Comparison of ENCODE assay signal across 10 cellular contexts in the genomic region with DNA sequence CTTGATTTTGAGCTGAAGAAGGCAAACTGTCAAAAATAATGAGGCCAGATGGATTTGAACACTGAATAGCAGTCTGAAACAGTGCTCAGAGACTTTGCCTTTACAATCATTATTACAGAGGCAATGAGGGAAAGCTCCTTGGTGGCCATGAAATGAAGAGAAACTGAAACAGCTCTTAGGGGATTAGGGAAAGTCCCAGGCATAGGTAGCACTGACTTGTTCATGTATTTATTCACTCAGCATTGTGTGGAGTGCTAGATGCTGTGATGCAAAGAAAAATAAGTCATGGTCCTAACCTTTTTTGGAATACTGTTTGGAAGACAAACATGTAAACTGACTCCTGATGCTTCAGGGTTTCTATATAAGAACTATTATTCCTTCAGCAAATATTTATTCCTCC.
DNase-seq lines count a peak whose midpoint lies in the region; ATAC-seq and TF ChIP-seq lines count a peak whose summit lies in the region.
"Had no signal": no experiment of that assay in that cellular context is flagged by ENCODE, and none has a peak within 500 bp of the region (broad histone marks: within the 10 kb centered on the region; RNA-seq: fewer than 3 reads in every experiment).

No MANE protein-coding gene starts in this region.

- no peak overlapping the region for H4K8ac ChIP-seq in H9 (replicated peaks; ENCODE audit: insufficient read length, low read depth, low read length)

- H3K9me2 ChIP-seq in MM.1S (replicated peaks; ENCODE audit: insufficient read depth, low read length) = no peaks in the 10 kb centered on the region

- peaks cover 5% of the 10 kb centered on the region for H3K9me3 Mint-ChIP-seq in activated naive CD4-positive, alpha-beta T cell treated with anti-CD3 and anti-CD28 coated beads for 36 hours
- peaks cover 8 to 10% of the 10 kb centered on the region in 2 experiments for H3K9me3 Mint-ChIP-seq in H9

- H4K91ac ChIP-seq in H9 (ENCODE audit: insufficient read length, low read depth, low read length) = no peak overlapping the region

- H3K23ac ChIP-seq in H9 (ENCODE audit: insufficient read length, low read depth, low read length) = no peak overlapping the region

- no peaks in the 10 kb centered on the region for H3F3A ChIP-seq in MM.1S (ENCODE audit: insufficient read depth, low read length)

- DNase-seq in activated naive CD4-positive, alpha-beta T cell treated with anti-CD3 and anti-CD28 coated beads for 36 hours = peak; percentile 23
- no peak for DNase-seq in activated naive CD4-positive, alpha-beta T cell treated with Interleukin-2 at 50 U/mL for 16 hours
- DNase-seq in MM.1S = peak; percentile 67
- DNase-seq in stimulated activated naive CD8-positive, alpha-beta T cell treated with anti-CD3 and anti-CD28 coated beads, Interleukin-15, Interleukin-2, amounts not matched to agents 100 U/mL and 50 U/mL, for 24 hours = no peak
- no peak for DNase-seq in pons (ENCODE audit: low spot score)
- no peak for DNase-seq in H9
- no peak for DNase-seq in medulla oblongata (ENCODE audit: extremely low spot score)
- DNase-seq: amniotic stem cell, NCI-H1105 treated with DMSO at 0.1 percent for 48 hours had no signal

- H3K27me3 ChIP-seq in MM.1S (replicated peaks; ENCODE audit: insufficient read depth, low read length) (no peaks in the 10 kb centered on the region), H9 (ENCODE audit: insufficient read depth, low read length) (no peaks in the 10 kb centered on the region)

- H3K4me2 ChIP-seq in MM.1S (ENCODE audit: low read depth, low read length) (peak overlapping the region; percentile 79), H9 (ENCODE audit: insufficient read depth, insufficient read length, low read length) (no peak overlapping the region)

- no peak overlapping the region for H3K4ac ChIP-seq in H9 (ENCODE audit: low read depth, low read length)

- H3K27ac Mint-ChIP-seq in activated naive CD4-positive, alpha-beta T cell treated with anti-CD3 and anti-CD28 coated beads for 36 hours = no peak overlapping the region
- H3K27ac Mint-ChIP-seq in H9 = no peak overlapping the region

- H3K4me1 Mint-ChIP-seq in activated naive CD4-positive, alpha-beta T cell treated with anti-CD3 and anti-CD28 coated beads for 36 hours (ENCODE audit: low read depth) = peaks cover 14% of the 10 kb centered on the region
- no peaks in the 10 kb centered on the region for H3K4me1 Mint-ChIP-seq in H9

- no peak overlapping the region for H2BK5ac ChIP-seq in H9 (ENCODE audit: insufficient read length, low read length)

- H2BK15ac ChIP-seq in H9 (ENCODE audit: low read depth, low read length) = no peak overlapping the region

- H2AK5ac ChIP-seq in H9 (ENCODE audit: insufficient read length, low read length) = no peak overlapping the region

- no peak overlapping the region for H3K9ac ChIP-seq in MM.1S (ENCODE audit: low read length)
- H3K9ac ChIP-seq in H9 (ENCODE audit: extremely low read depth, insufficient read length, low read length) = no peak overlapping the region

- no peak overlapping the region for H3K4me3 Mint-ChIP-seq in activated naive CD4-positive, alpha-beta T cell treated with anti-CD3 and anti-CD28 coated beads for 36 hours
- no peak overlapping the region for H3K4me3 Mint-ChIP-seq in H9

- H2BK120ac ChIP-seq in H9 (ENCODE audit: low read depth, low read length, poor library complexity, severe bottlenecking) = no peak overlapping the region

- H3K27ac ChIP-seq in MM.1S (ENCODE audit: low read length) (peak overlapping the region; percentile 51; the same call in 1 of the 2 replicates), H9 (ENCODE audit: insufficient read length, low read depth, low read length) (no peak overlapping the region)

- H3K9me3 ChIP-seq in MM.1S (replicated peaks; ENCODE audit: insufficient read depth, low read length) = no peaks in the 10 kb centered on the region
- H3K9me3 ChIP-seq in H9 (ENCODE audit: control insufficient read depth, low read depth, low read length) = no peaks in the 10 kb centered on the region

- intact Hi-C loops in activated naive CD4-positive, alpha-beta T cell treated with anti-CD3 and anti-CD28 coated beads for 36 hours (cut with micrococcal nuclease) = loop anchor here (1.0 kb wide), 2 partner anchors 27 to 118 kb away; no protein-coding TSS in a partner anchor

- H3K56ac ChIP-seq in H9 (ENCODE audit: insufficient read length, low read depth, low read length) = no peak overlapping the region

- CTCF ChIA-PET in activated naive CD4-positive, alpha-beta T cell treated with anti-CD3 and anti-CD28 coated beads for 36 hours (lab: Charles Lee) = interaction anchor here (0.6 to 1.9 kb wide), 6 partner anchors 27 to 568 kb away, joined by 3 to 7 read pairs (median 4); a partner anchor contains a TSS

- H2BK20ac ChIP-seq in H9 (ENCODE audit: low read depth, low read length, poor library complexity, severe bottlenecking) = no peak overlapping the region

- H3K14ac ChIP-seq in H9 (ENCODE audit: insufficient read depth, low read length) = no peak overlapping the region

- TF ChIP-seq CTCF in MM.1S (IDR thresholded peaks at IDR 0.05; ENCODE audit: low read length) (no peak), H9 (conservative IDR thresholded peaks at IDR 0.05) (no peak)

- H2AFZ ChIP-seq in MM.1S (ENCODE audit: low read length) (0 out of 2 replicates have a peak overlapping the region, but pooled peaks have one; percentile 31), H9 (ENCODE audit: low read length) (no peak overlapping the region)

- no peak overlapping the region for H4K5ac ChIP-seq in H9 (ENCODE audit: insufficient read length, low read depth, low read length)

- no peaks in the 10 kb centered on the region for H3K79me2 ChIP-seq in MM.1S (ENCODE audit: low read length)
- no peaks in the 10 kb centered on the region for H3K79me2 ChIP-seq in H9 (ENCODE audit: insufficient read depth, low read length)

- H3K27me3 Mint-ChIP-seq in activated naive CD4-positive, alpha-beta T cell treated with anti-CD3 and anti-CD28 coated beads for 36 hours (ENCODE audit: low read depth) = no peaks in the 10 kb centered on the region
- H3K27me3 Mint-ChIP-seq in H9 (ENCODE audit: low read depth) = no peaks in the 10 kb centered on the region

- no peak overlapping the region for H2BK12ac ChIP-seq in H9 (ENCODE audit: insufficient read length, low read depth, low read length)

- peaks cover 24% of the 10 kb centered on the region for H3K36me3 Mint-ChIP-seq in activated naive CD4-positive, alpha-beta T cell treated with anti-CD3 and anti-CD28 coated beads for 36 hours (ENCODE audit: low read depth)
- H3K36me3 Mint-ChIP-seq in H9 (ENCODE audit: insufficient read depth in 1 of 3, low read depth in 3 of 3) = peaks cover 12 to 14% (median 14%) of the 10 kb centered on the region in 3 experiments

- H4K20me1 ChIP-seq in MM.1S (ENCODE audit: insufficient read depth, low read length) = no peaks in the 10 kb centered on the region
- H4K20me1 ChIP-seq in H9 (ENCODE audit: control insufficient read depth, insufficient read depth, insufficient read length) = no peaks in the 10 kb centered on the region

- no peak overlapping the region for H3K18ac ChIP-seq in H9 (ENCODE audit: insufficient read length, low read depth, low read length)

- H3K36me3 ChIP-seq in MM.1S (replicated peaks; ENCODE audit: insufficient read depth, low read length) = no peaks in the 10 kb centered on the region

- no peak overlapping the region for H3T11ph ChIP-seq in H9 (ENCODE audit: low read length)

- no peaks in the 10 kb centered on the region for H3K23me2 ChIP-seq in H9 (ENCODE audit: insufficient read length, low read depth, low read length, poor library complexity, severe bottlenecking)

- peak overlapping the region; percentile 14; the same call in 1 of the 2 replicates for H3K4me3 ChIP-seq in MM.1S (ENCODE audit: low read length)

- peak; percentile 98 for ATAC-seq in HG02642 (IDR thresholded peaks at IDR 0.05; ENCODE audit: poor library complexity, unreplicated experiment)
- peak; percentile 99 for ATAC-seq in stimulated activated naive CD8-positive, alpha-beta T cell treated with anti-CD3 and anti-CD28 coated beads, Interleukin-15, Interleukin-2, amounts not matched to agents 100 U/mL and 50 U/mL, for 24 hours

- no peaks in the 10 kb centered on the region for H3K79me1 ChIP-seq in H9 (ENCODE audit: insufficient read depth, low read depth, low read length, poor library complexity, severe bottlenecking)

- H3K4me1 ChIP-seq in MM.1S (ENCODE audit: low read length) (peaks cover 15% of the 10 kb centered on the region; the same call in 1 of the 2 replicates), H9 (ENCODE audit: insufficient read depth, low read length) (no peaks in the 10 kb centered on the region)

Comparison
In these comparisons a context has a peak if more than half of its experiments do, and no peak if none do; other contexts are left out.
1. DNase-seq: peak in activated naive CD4-positive, alpha-beta T cell treated with anti-CD3 and anti-CD28 coated beads for 36 hours (single experiment) and MM.1S (single experiment); none in activated naive CD4-positive, alpha-beta T cell treated with Interleukin-2 at 50 U/mL for 16 hours (single experiment), stimulated activated naive CD8-positive, alpha-beta T cell treated with anti-CD3 and anti-CD28 coated beads, Interleukin-15, Interleukin-2, amounts not matched to agents 100 U/mL and 50 U/mL, for 24 hours (single experiment), pons (single experiment), H9 (single experiment) and medulla oblongata (single experiment).